ENCODE assay signal across 8 cellular contexts in genomic region chr12:108689314-108690190, GRCh38. TPM values are rescaled to one million over a fixed set of nuclear protein-coding genes. Genes with fewer than 3 reads are reported as not detected.
DNase-seq lines count a peak whose midpoint lies in the region; ATAC-seq and TF ChIP-seq lines count a peak whose summit lies in the region.

No MANE protein-coding gene starts in this region.

- peak; percentile 27 for DNase-seq in COR-L47 (lab: John Stamatoyannopoulos, UW)
- DNase-seq in KG1 (lab: John Stamatoyannopoulos, UW), result peak; percentile 51
- peak; percentile 76 for DNase-seq in activated CD4-positive, alpha-beta T cell treated with anti-CD3 and anti-CD28 coated beads, Interleukin-2, amount 10 ng/mL, durations not matched to agents 24 days and 14 days
- DNase-seq in esophagus muscularis mucosa (ENCODE audit: extremely low spot score), result peak; percentile 85
- no peak for DNase-seq in cerebellar nuclear complex (lab: John Stamatoyannopoulos, UW)

- intact Hi-C loops in activated CD4-positive, alpha-beta T cell treated with anti-CD3 and anti-CD28 coated beads, Interleukin-2, amount 10 ng/mL, durations not matched to agents 24 days and 14 days (cut with micrococcal nuclease), result loop anchor here (1.0 to 2.0 kb wide), 3 partner anchors 25 to 127 kb away; partner anchors contain the start of gene ISCU
- intact Hi-C loops in esophagus muscularis mucosa (cut with DNase I), result loop anchor here (5.0 kb wide), 1 partner anchor 43 kb away; the partner anchor contains the start of gene CORO1C

- H2AFZ ChIP-seq in parathyroid adenoma, result peak overlapping the region; percentile 26

- peak overlapping the region in 2 of 4 donors; percentile 7 to 37 for H3K4me3 ChIP-seq in esophagus muscularis mucosa
- H3K4me3 ChIP-seq in parathyroid adenoma (ENCODE audit: low read depth, low read length), result peak overlapping the region; percentile 3

- TF ChIP-seq EP300 in esophagus muscularis mucosa (IDR thresholded peaks at IDR 0.05), result no peak

- peak overlapping the region; percentile 77 for H3K4me3 Mint-ChIP-seq in activated CD4-positive, alpha-beta T cell treated with anti-CD3 and anti-CD28 coated beads, Interleukin-2, amount 10 ng/mL, durations not matched to agents 24 days and 14 days

- H3K9me3 Mint-ChIP-seq in activated CD4-positive, alpha-beta T cell treated with anti-CD3 and anti-CD28 coated beads, Interleukin-2, amount 10 ng/mL, durations not matched to agents 24 days and 14 days, result no peaks in the 10 kb centered on the region

- H3K4me1 ChIP-seq in esophagus muscularis mucosa, result peaks cover 80 to 100% (median 98%) of the 10 kb centered on the region in 4 donors
- peaks cover 63% of the 10 kb centered on the region for H3K4me1 ChIP-seq in parathyroid adenoma

- H3K9me3 ChIP-seq in esophagus muscularis mucosa (no peaks in the 10 kb centered on the region), parathyroid adenoma (ENCODE audit: control insufficient read depth, low read length) (no peaks in the 10 kb centered on the region)

- TF ChIP-seq POLR2A in esophagus muscularis mucosa (IDR thresholded peaks at IDR 0.05; ENCODE audit: low read depth), result no peak

- H3K27ac ChIP-seq in esophagus muscularis mucosa (replicated peaks in 1 of 4), result peak overlapping the region; percentile 94 to 95 (median 94)
- peak overlapping the region; percentile 100 for H3K27ac ChIP-seq in parathyroid adenoma

- H3K36me3 Mint-ChIP-seq in activated CD4-positive, alpha-beta T cell treated with anti-CD3 and anti-CD28 coated beads, Interleukin-2, amount 10 ng/mL, durations not matched to agents 24 days and 14 days (ENCODE audit: low read depth), result peaks cover 2% of the 10 kb centered on the region

- H3K36me3 ChIP-seq in esophagus muscularis mucosa, result no peaks in the 10 kb centered on the region
- H3K36me3 ChIP-seq in parathyroid adenoma (ENCODE audit: control insufficient read depth, insufficient read depth, low read length), result no peaks in the 10 kb centered on the region

- peak in 2 of 3 experiments; percentile 24 to 34 for TF ChIP-seq CTCF in esophagus muscularis mucosa (IDR thresholded peaks at IDR 0.05)
- peak; percentile 37 for TF ChIP-seq CTCF in parathyroid adenoma (IDR thresholded peaks at IDR 0.05)

- H3K4me1 Mint-ChIP-seq in activated CD4-positive, alpha-beta T cell treated with anti-CD3 and anti-CD28 coated beads, Interleukin-2, amount 10 ng/mL, durations not matched to agents 24 days and 14 days, result peaks cover 62% of the 10 kb centered on the region

- no peak for ATAC-seq in GM21526 (IDR thresholded peaks at IDR 0.05; ENCODE audit: low FRiP score, unreplicated experiment)
- ATAC-seq in HG02571 (IDR thresholded peaks at IDR 0.05; ENCODE audit: unreplicated experiment), result no peak

- peaks cover 20% of the 10 kb centered on the region for H3K79me2 ChIP-seq in parathyroid adenoma

- H3K27me3 ChIP-seq in esophagus muscularis mucosa (no peaks in the 10 kb centered on the region), parathyroid adenoma (ENCODE audit: control insufficient read depth, insufficient read depth, low read length) (no peaks in the 10 kb centered on the region)

- 10% methylated on average over 7 of the region's 7 CpGs for WGBS in esophagus muscularis mucosa

- no peaks in the 10 kb centered on the region for H3K27me3 Mint-ChIP-seq in activated CD4-positive, alpha-beta T cell treated with anti-CD3 and anti-CD28 coated beads, Interleukin-2, amount 10 ng/mL, durations not matched to agents 24 days and 14 days

- H3K4me2 ChIP-seq in parathyroid adenoma (ENCODE audit: low read length), result peak overlapping the region; percentile 49

- peak overlapping the region; percentile 97 for H3K27ac Mint-ChIP-seq in activated CD4-positive, alpha-beta T cell treated with anti-CD3 and anti-CD28 coated beads, Interleukin-2, amount 10 ng/mL, durations not matched to agents 24 days and 14 days

- peak overlapping the region; percentile 24 for H3K9ac ChIP-seq in parathyroid adenoma

RNA-seq across cellular contexts. Expression of gene CORO1C, which starts 41.8 kb away (rescaled TPM):
- 64.6 and 70.1 TPM in 2 replicates for total RNA-seq in activated CD4-positive, alpha-beta T cell treated with anti-CD3 and anti-CD28 coated beads, Interleukin-2, amount 10 ng/mL, durations not matched to agents 24 days and 14 days
- total RNA-seq in esophagus muscularis mucosa, result 100 to 1,000 TPM; 221 to 441 (median 315) TPM

RNA-seq across cellular contexts. Expression of gene SELPLG, which starts 55.9 kb away (rescaled TPM):
- 47.4 and 49.4 TPM in 2 replicates for total RNA-seq in activated CD4-positive, alpha-beta T cell treated with anti-CD3 and anti-CD28 coated beads, Interleukin-2, amount 10 ng/mL, durations not matched to agents 24 days and 14 days
- 10 to 100 TPM in 2 of 4 donors, 1 to 10 TPM in 2; 7.2 to 15.7 (median 10.0) TPM for total RNA-seq in esophagus muscularis mucosa

Comparison
In these comparisons a context has a peak if more than half of its experiments do, and no peak if none do; other contexts are left out.
1. DNase-seq: peak in COR-L47 (single experiment), KG1 (single experiment), activated CD4-positive, alpha-beta T cell treated with anti-CD3 and anti-CD28 coated beads, Interleukin-2, amount 10 ng/mL, durations not matched to agents 24 days and 14 days (single experiment) and esophagus muscularis mucosa (single experiment); none in cerebellar nuclear complex (0 of 2).